In genomic region chr15:92633001-92633400, GRCh38 we compare ENCODE assay signal across 1 cellular context.
TF ChIP-seq lines count a peak whose summit lies in the region.

No MANE protein-coding gene starts in this region.

TF ChIP-seq in H1, 55 proteins besides CTCF, POLR2A, EP300 and RAD21 (continued from another document):
- no peak for TF ChIP-seq SIX5 (IDR thresholded peaks at IDR 0.05; ENCODE audit: low read depth, low read length)
- TF ChIP-seq SP2 (IDR thresholded peaks at IDR 0.05; ENCODE audit: low read length): no peak
- TF ChIP-seq EGR1 (IDR thresholded peaks at IDR 0.05; ENCODE audit: borderline replicate concordance, low read depth, low read length): no peak
